ENCODE assay signal across 8 cellular contexts in the genomic region with DNA sequence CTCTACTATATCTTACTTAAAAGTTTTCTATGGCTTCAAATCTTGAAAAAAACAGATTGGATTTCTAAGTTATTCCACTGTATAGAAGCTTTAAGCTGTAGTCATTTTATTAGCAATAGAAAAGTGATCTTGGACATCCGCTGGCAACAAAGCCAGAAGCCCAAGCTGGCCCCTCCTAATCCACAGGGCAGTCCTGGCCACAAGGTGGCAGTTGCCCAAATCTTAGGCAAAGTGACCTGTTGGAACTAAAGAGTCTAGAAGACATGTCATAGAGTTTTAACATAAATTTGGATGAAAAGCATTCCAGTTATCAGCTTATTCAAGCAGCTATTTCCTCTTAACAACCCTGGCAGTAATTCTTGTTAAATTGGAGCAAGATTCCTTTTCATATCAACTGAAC.
DNase-seq lines count a peak whose midpoint lies in the region; ATAC-seq and TF ChIP-seq lines count a peak whose summit lies in the region.

No MANE protein-coding gene starts in this region.

- H3K27me3 Mint-ChIP-seq in brain, result peaks cover 20% of the 10 kb centered on the region
- H3K27me3 Mint-ChIP-seq in type B pancreatic cell, result no peaks in the 10 kb centered on the region
- H3K27me3 Mint-ChIP-seq in stimulated activated memory B cell treated with anti-CD40 and anti-IgM and Interleukin-4, amounts not matched to agents 10 μg/mL and 1 μg/mL and 100 μg/mL, for 72 hours, result no peaks in the 10 kb centered on the region

- no peak overlapping the region for H3K4me3 Mint-ChIP-seq in brain
- no peak overlapping the region for H3K4me3 Mint-ChIP-seq in type B pancreatic cell
- H3K4me3 Mint-ChIP-seq in stimulated activated memory B cell treated with anti-CD40 and anti-IgM and Interleukin-4, amounts not matched to agents 10 μg/mL and 1 μg/mL and 100 μg/mL, for 72 hours, result no peak overlapping the region

- no peak overlapping the region for H3K4me3 ChIP-seq in kidney epithelial cell (ENCODE audit: low read depth, low read length)

- no peaks in the 10 kb centered on the region for H3K36me3 ChIP-seq in kidney epithelial cell (ENCODE audit: control insufficient read depth, insufficient read depth, low read length)

- H3K27ac Mint-ChIP-seq in brain, result peak overlapping the region in 1 of 5 experiments; percentile 53
- H3K27ac Mint-ChIP-seq in type B pancreatic cell, result no peak overlapping the region
- no peak overlapping the region for H3K27ac Mint-ChIP-seq in stimulated activated memory B cell treated with anti-CD40 and anti-IgM and Interleukin-4, amounts not matched to agents 10 μg/mL and 1 μg/mL and 100 μg/mL, for 72 hours

- H3K9me3 Mint-ChIP-seq in brain, result peaks cover 17 to 40% (median 29%) of the 10 kb centered on the region in 5 experiments
- peaks cover 6% of the 10 kb centered on the region for H3K9me3 Mint-ChIP-seq in type B pancreatic cell
- H3K9me3 Mint-ChIP-seq in stimulated activated memory B cell treated with anti-CD40 and anti-IgM and Interleukin-4, amounts not matched to agents 10 μg/mL and 1 μg/mL and 100 μg/mL, for 72 hours, result peaks cover 10% of the 10 kb centered on the region

- H3K4me1 Mint-ChIP-seq in brain (peaks cover 50% of the 10 kb centered on the region), type B pancreatic cell (ENCODE audit: unreplicated experiment) (peaks cover 5% of the 10 kb centered on the region)
- H3K4me1 Mint-ChIP-seq in stimulated activated memory B cell treated with anti-CD40 and anti-IgM and Interleukin-4, amounts not matched to agents 10 μg/mL and 1 μg/mL and 100 μg/mL, for 72 hours, result no peaks in the 10 kb centered on the region

- no peak for ATAC-seq in stimulated activated memory B cell treated with anti-CD40 and anti-IgM and Interleukin-4, amounts not matched to agents 10 μg/mL and 1 μg/mL and 100 μg/mL, for 72 hours

- no peaks in the 10 kb centered on the region for H3K27me3 ChIP-seq in kidney epithelial cell (ENCODE audit: control insufficient read depth, insufficient read depth, low read length)

- TF ChIP-seq CTCF in brain (conservative IDR thresholded peaks at IDR 0.05) (peak; percentile 41 to 45), kidney epithelial cell (IDR thresholded peaks at IDR 0.05; ENCODE audit: insufficient read depth, low read length, poor library complexity, severe bottlenecking) (peak; percentile 53), type B pancreatic cell (conservative IDR thresholded peaks at IDR 0.05) (peak; percentile 74)

- DNase-seq in activated gamma-delta T cell treated with Interleukin-2 at 50 U/mL for 16 hours (peak; percentile 46), activated gamma-delta T cell (lab: John Stamatoyannopoulos, UW) (no peak), NCI-H69 (lab: John Stamatoyannopoulos, UW) (peak; percentile 33), kidney epithelial cell (ENCODE audit: low read depth) (no peak), type B pancreatic cell (ENCODE audit: extremely low spot score, unreplicated experiment) (no peak), NCI-H1694 (lab: John Stamatoyannopoulos, UW) (no peak)

- H3K36me3 Mint-ChIP-seq in brain (peaks cover 10% of the 10 kb centered on the region), type B pancreatic cell (no peaks in the 10 kb centered on the region)
- H3K36me3 Mint-ChIP-seq in stimulated activated memory B cell treated with anti-CD40 and anti-IgM and Interleukin-4, amounts not matched to agents 10 μg/mL and 1 μg/mL and 100 μg/mL, for 72 hours, result peaks cover 6% of the 10 kb centered on the region

Comparison
In these comparisons a context has a peak if more than half of its experiments do, and no peak if none do; other contexts are left out.
1. DNase-seq: peak in activated gamma-delta T cell treated with Interleukin-2 at 50 U/mL for 16 hours (single experiment) and NCI-H69 (single experiment); none in activated gamma-delta T cell (single experiment), kidney epithelial cell (single experiment), type B pancreatic cell (single experiment) and NCI-H1694 (single experiment).
2. Peak in every context shown above with its lines, with median percentiles within 50 percentile points of each other: CTCF ChIP-seq.